ENCODE assay signal across 34 cellular contexts in the genomic region with DNA sequence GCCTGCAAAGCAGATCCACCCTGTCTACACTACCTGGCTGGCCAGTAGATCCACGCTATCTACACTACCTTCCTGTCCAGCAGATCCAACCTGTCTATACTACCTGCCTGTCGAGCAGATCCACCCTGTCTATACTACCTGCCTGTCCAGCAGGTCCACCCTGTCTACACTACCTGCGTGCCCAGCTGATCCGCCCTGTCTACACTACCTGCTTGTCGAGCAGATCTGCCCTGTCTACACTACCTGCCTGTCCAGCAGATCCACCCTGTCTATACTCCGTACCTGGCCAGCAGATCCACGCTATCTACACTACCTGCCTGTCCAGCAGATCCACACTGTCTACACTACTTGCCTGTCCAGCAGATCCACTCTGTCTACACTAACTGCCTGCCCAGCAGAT.
"Had no signal": no experiment of that assay in that cellular context is flagged by ENCODE, and none has a peak within 500 bp of the region (broad histone marks: within the 10 kb centered on the region; RNA-seq: fewer than 3 reads in every experiment).

No MANE protein-coding gene starts in this region.

- H3K4me3 Mint-ChIP-seq: activated B cell treated with CpG ODN at 0.5 μM for 24 hours; activated CD4-positive, alpha-beta memory T cell treated with anti-CD3 and anti-CD28 coated beads for 36 hours; activated CD4-positive, alpha-beta T cell treated with anti-CD3 and anti-CD28 coated beads for 36 hours; activated CD4-positive, alpha-beta T cell treated with anti-CD3 and anti-CD28 coated beads, Interleukin-2, amount 10 ng/mL, durations not matched to agents 24 days and 14 days; activated CD8-positive, alpha-beta T cell treated with anti-CD3 and anti-CD28 coated beads, Interleukin-2, amount 10 ng/mL, durations not matched to agents 7 days and 5 days; activated naive CD4-positive, alpha-beta T cell treated with anti-CD3 and anti-CD28 coated beads, Interleukin-2, amount 10 ng/mL, durations not matched to agents 7 days and 5 days; activated naive CD8-positive, alpha-beta T cell treated with anti-CD3 and anti-CD28 coated beads, Interleukin-2, amount 10 ng/mL, durations not matched to agents 7 days and 5 days; activated T-cell treated with anti-CD3 and anti-CD28 coated beads, Interleukin-2, amount 50 U/mL, for 24 hours; activated T-cell treated with anti-CD3 and anti-CD28 coated beads, Interleukin-2, amount 50 U/mL, for 72 hours; brain; dendritic cell treated with granulocyte-macrophage colony-stimulating factor and Interleukin-4, amounts not matched to agents 40 ng/mL and 50 ng/mL, for 4 days; effector memory CD8-positive, alpha-beta T cell; T-helper 17 cell; T-helper 2 cell treated with Interferon-gamma antibody and Interleukin-4, amounts not matched to agents 5 μg/mL and 100 μg/mL, for 36 hours had no signal

- H3K9me3 ChIP-seq: ascending aorta, breast epithelium, esophagus squamous epithelium, gastroesophageal sphincter had no signal

- H3K36me3 Mint-ChIP-seq: activated naive CD4-positive, alpha-beta T cell treated with anti-CD3 and anti-CD28 coated beads, Interleukin-2, amount 50 U/mL, for 72 hours; brain had no signal

- H3K4me3 ChIP-seq: ascending aorta, breast epithelium, cardiac muscle cell, coronary artery, dorsolateral prefrontal cortex, esophagus squamous epithelium, gastroesophageal sphincter had no signal

- H3K4me1 ChIP-seq: breast epithelium had no signal

- H3K27ac Mint-ChIP-seq: activated B cell treated with CpG ODN at 0.5 μM for 24 hours; activated CD4-positive, alpha-beta memory T cell treated with anti-CD3 and anti-CD28 coated beads for 36 hours; activated CD4-positive, alpha-beta T cell treated with anti-CD3 and anti-CD28 coated beads for 36 hours; activated CD4-positive, alpha-beta T cell treated with anti-CD3 and anti-CD28 coated beads, Interleukin-2, amount 10 ng/mL, durations not matched to agents 24 days and 14 days; activated CD8-positive, alpha-beta T cell treated with anti-CD3 and anti-CD28 coated beads, Interleukin-2, amount 10 ng/mL, durations not matched to agents 7 days and 5 days; activated naive CD4-positive, alpha-beta T cell treated with anti-CD3 and anti-CD28 coated beads, Interleukin-2, amount 10 ng/mL, durations not matched to agents 7 days and 5 days; activated naive CD4-positive, alpha-beta T cell treated with anti-CD3 and anti-CD28 coated beads, Interleukin-2, amount 50 U/mL, for 72 hours; activated naive CD8-positive, alpha-beta T cell treated with anti-CD3 and anti-CD28 coated beads, Interleukin-2, amount 10 ng/mL, durations not matched to agents 7 days and 5 days; activated T-cell treated with anti-CD3 and anti-CD28 coated beads, Interleukin-2, amount 50 U/mL, for 24 hours; activated T-cell treated with anti-CD3 and anti-CD28 coated beads, Interleukin-2, amount 50 U/mL, for 72 hours; brain; dendritic cell treated with granulocyte-macrophage colony-stimulating factor and Interleukin-4, amounts not matched to agents 40 ng/mL and 50 ng/mL, for 4 days; effector memory CD8-positive, alpha-beta T cell; T-helper 17 cell; T-helper 2 cell treated with Interferon-gamma antibody and Interleukin-4, amounts not matched to agents 5 μg/mL and 100 μg/mL, for 36 hours had no signal

- H3K27me3 Mint-ChIP-seq: activated B cell treated with CpG ODN at 0.5 μM for 24 hours; activated CD4-positive, alpha-beta memory T cell treated with anti-CD3 and anti-CD28 coated beads for 36 hours; activated CD4-positive, alpha-beta T cell treated with anti-CD3 and anti-CD28 coated beads for 36 hours; activated CD4-positive, alpha-beta T cell treated with anti-CD3 and anti-CD28 coated beads, Interleukin-2, amount 10 ng/mL, durations not matched to agents 24 days and 14 days; activated naive CD4-positive, alpha-beta T cell treated with anti-CD3 and anti-CD28 coated beads, Interleukin-2, amount 10 ng/mL, durations not matched to agents 7 days and 5 days; activated naive CD8-positive, alpha-beta T cell treated with anti-CD3 and anti-CD28 coated beads, Interleukin-2, amount 10 ng/mL, durations not matched to agents 7 days and 5 days; activated T-cell treated with anti-CD3 and anti-CD28 coated beads, Interleukin-2, amount 50 U/mL, for 24 hours; brain; dendritic cell treated with granulocyte-macrophage colony-stimulating factor and Interleukin-4, amounts not matched to agents 40 ng/mL and 50 ng/mL, for 4 days; effector memory CD8-positive, alpha-beta T cell; T-helper 17 cell had no signal

- H3K27ac ChIP-seq: cardiac muscle cell, dorsolateral prefrontal cortex, WERI-Rb-1 had no signal

- H3K36me3 ChIP-seq: ascending aorta, breast epithelium, cardiac muscle cell, gastroesophageal sphincter, WERI-Rb-1 had no signal

- H3K9me3 Mint-ChIP-seq: activated B cell treated with CpG ODN at 0.5 μM for 24 hours; activated CD4-positive, alpha-beta memory T cell treated with anti-CD3 and anti-CD28 coated beads for 36 hours; activated CD4-positive, alpha-beta T cell treated with anti-CD3 and anti-CD28 coated beads, Interleukin-2, amount 10 ng/mL, durations not matched to agents 24 days and 14 days; activated naive CD4-positive, alpha-beta T cell treated with anti-CD3 and anti-CD28 coated beads, Interleukin-2, amount 10 ng/mL, durations not matched to agents 7 days and 5 days; activated naive CD4-positive, alpha-beta T cell treated with anti-CD3 and anti-CD28 coated beads, Interleukin-2, amount 50 U/mL, for 72 hours; activated naive CD8-positive, alpha-beta T cell treated with anti-CD3 and anti-CD28 coated beads, Interleukin-2, amount 10 ng/mL, durations not matched to agents 7 days and 5 days; activated T-cell treated with anti-CD3 and anti-CD28 coated beads, Interleukin-2, amount 50 U/mL, for 24 hours; activated T-cell treated with anti-CD3 and anti-CD28 coated beads, Interleukin-2, amount 50 U/mL, for 72 hours; brain; dendritic cell treated with granulocyte-macrophage colony-stimulating factor and Interleukin-4, amounts not matched to agents 40 ng/mL and 50 ng/mL, for 4 days; effector memory CD8-positive, alpha-beta T cell; T-helper 2 cell treated with Interferon-gamma antibody and Interleukin-4, amounts not matched to agents 5 μg/mL and 100 μg/mL, for 36 hours had no signal

- H3K27me3 ChIP-seq: ascending aorta, breast epithelium, cardiac muscle cell, dorsolateral prefrontal cortex, esophagus squamous epithelium, gastroesophageal sphincter had no signal

- ATAC-seq: activated CD4-positive, alpha-beta T cell treated with anti-CD3 and anti-CD28 coated beads for 36 hours; activated CD4-positive, CD25-positive, alpha-beta regulatory T cell treated with anti-CD3 and anti-CD28 coated beads, Interleukin-2, amount 50 U/mL, for 24 hours; activated CD8-positive, alpha-beta T cell treated with anti-CD3 and anti-CD28 coated beads, Interleukin-2, amount 10 ng/mL, durations not matched to agents 7 days and 5 days; activated naive CD4-positive, alpha-beta T cell treated with anti-CD3 and anti-CD28 coated beads, Interleukin-2, amount 50 U/mL, for 72 hours; activated T-cell treated with anti-CD3 and anti-CD28 coated beads, Interleukin-2, amount 50 U/mL, for 72 hours; effector memory CD8-positive, alpha-beta T cell; gastroesophageal sphincter; T-helper 17 cell had no signal

- DNase-seq: activated B cell treated with CpG ODN at 0.5 μM for 24 hours; activated CD4-positive, alpha-beta memory T cell treated with anti-CD3 and anti-CD28 coated beads for 36 hours; activated CD4-positive, alpha-beta T cell treated with anti-CD3 and anti-CD28 coated beads for 36 hours; activated CD4-positive, alpha-beta T cell treated with anti-CD3 and anti-CD28 coated beads, Interleukin-2, amount 10 ng/mL, durations not matched to agents 24 days and 14 days; activated CD8-positive, alpha-beta memory T cell treated with anti-CD3 and anti-CD28 coated beads, Interleukin-2, amount 50 U/mL, for 48 hours; activated CD8-positive, alpha-beta T cell treated with anti-CD3 and anti-CD28 coated beads, Interleukin-2, amount 10 ng/mL, durations not matched to agents 7 days and 5 days; activated gamma-delta T cell; activated naive CD4-positive, alpha-beta T cell; activated naive CD4-positive, alpha-beta T cell treated with anti-CD3 and anti-CD28 coated beads, Interleukin-2, amount 10 ng/mL, durations not matched to agents 7 days and 5 days; activated naive CD8-positive, alpha-beta T cell treated with anti-CD3 and anti-CD28 coated beads, Interleukin-2, amount 10 ng/mL, durations not matched to agents 7 days and 5 days; activated T-cell treated with anti-CD3 and anti-CD28 coated beads for 4 hours; activated T-cell treated with anti-CD3 and anti-CD28 coated beads, Interleukin-2, amount 50 U/mL, for 24 hours; activated T-cell treated with anti-CD3 and anti-CD28 coated beads, Interleukin-2, amount 50 U/mL, for 72 hours; central memory CD4-positive, alpha-beta T cell; cerebellar nuclear complex; dorsolateral prefrontal cortex; effector memory CD8-positive, alpha-beta T cell; erythroblast; esophagus squamous epithelium; foreskin melanocyte; T-helper 1 cell; T-helper 17 cell; T1000; WERI-Rb-1 had no signal
